Comparison of ENCODE assay signal across 1 cellular context in the genomic region with DNA sequence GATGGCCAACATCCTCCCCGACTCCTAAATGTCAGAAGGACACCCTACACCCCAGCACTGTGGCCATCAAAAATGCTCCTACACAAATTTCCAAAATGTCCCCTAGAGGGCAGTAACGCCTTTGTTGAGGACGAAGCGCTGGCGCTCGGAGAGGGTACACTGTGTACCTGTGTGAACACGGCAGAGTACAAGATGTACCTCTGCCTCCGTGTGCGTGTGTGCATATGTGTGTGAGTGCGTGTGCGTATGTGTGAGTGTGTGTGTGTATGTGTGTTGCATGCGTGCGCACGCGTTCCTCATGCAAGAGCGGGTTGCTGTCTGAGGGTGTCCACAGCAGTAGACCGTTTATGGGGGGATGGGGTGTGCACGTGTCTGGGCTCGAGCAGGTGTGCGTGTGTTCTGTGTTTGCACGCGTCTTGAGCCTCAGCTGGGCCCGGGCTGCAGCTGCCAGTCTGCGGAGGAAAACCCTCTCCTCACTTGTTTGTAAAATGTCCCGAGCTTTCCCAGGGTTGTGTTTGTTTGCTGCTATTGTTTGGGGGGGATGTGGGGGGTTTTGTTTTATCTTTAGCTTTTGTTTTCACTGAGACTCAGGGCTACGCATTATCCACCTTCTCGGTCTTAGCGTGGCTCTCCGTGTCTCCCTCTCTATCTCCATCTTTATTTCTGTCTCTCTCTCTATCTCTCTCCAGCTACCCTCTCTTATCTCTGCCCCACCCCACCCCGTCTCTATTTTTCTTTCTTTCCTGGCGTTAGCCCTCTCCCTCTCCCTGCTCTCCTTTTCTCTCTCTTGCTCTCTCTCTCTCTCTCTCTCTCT.
TF ChIP-seq lines count a peak whose summit lies in the region.

No MANE protein-coding gene starts in this region.

TF ChIP-seq in neural cell, 6 proteins besides CTCF, POLR2A, EP300 and RAD21 (continued from another document):
- no peak for TF ChIP-seq EZH2 (IDR thresholded peaks at IDR 0.05; ENCODE audit: borderline replicate concordance, insufficient read depth, low read length, poor library complexity, severe bottlenecking)
- no peak for TF ChIP-seq TAF1 (IDR thresholded peaks at IDR 0.05; ENCODE audit: low read depth)
- TF ChIP-seq, protein P1, sequence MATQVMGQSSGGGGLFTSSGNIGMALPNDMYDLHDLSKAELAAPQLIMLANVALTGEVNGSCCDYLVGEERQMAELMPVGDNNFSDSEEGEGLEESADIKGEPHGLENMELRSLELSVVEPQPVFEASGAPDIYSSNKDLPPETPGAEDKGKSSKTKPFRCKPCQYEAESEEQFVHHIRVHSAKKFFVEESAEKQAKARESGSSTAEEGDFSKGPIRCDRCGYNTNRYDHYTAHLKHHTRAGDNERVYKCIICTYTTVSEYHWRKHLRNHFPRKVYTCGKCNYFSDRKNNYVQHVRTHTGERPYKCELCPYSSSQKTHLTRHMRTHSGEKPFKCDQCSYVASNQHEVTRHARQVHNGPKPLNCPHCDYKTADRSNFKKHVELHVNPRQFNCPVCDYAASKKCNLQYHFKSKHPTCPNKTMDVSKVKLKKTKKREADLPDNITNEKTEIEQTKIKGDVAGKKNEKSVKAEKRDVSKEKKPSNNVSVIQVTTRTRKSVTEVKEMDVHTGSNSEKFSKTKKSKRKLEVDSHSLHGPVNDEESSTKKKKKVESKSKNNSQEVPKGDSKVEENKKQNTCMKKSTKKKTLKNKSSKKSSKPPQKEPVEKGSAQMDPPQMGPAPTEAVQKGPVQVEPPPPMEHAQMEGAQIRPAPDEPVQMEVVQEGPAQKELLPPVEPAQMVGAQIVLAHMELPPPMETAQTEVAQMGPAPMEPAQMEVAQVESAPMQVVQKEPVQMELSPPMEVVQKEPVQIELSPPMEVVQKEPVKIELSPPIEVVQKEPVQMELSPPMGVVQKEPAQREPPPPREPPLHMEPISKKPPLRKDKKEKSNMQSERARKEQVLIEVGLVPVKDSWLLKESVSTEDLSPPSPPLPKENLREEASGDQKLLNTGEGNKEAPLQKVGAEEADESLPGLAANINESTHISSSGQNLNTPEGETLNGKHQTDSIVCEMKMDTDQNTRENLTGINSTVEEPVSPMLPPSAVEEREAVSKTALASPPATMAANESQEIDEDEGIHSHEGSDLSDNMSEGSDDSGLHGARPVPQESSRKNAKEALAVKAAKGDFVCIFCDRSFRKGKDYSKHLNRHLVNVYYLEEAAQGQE (IDR thresholded peaks at IDR 0.05; ENCODE audit: borderline replicate concordance): no peak
- peak; percentile 54 for TF ChIP-seq MXI1 (conservative IDR thresholded peaks at IDR 0.05; ENCODE audit: poor library complexity, severe bottlenecking)
TF ChIP-seq in neural cell: peak in this region for 3.
